ENCODE assay signal across 8 cellular contexts in genomic region chr19:45117167-45117594, GRCh38.
A peak's percentile ranks its signal among the peaks of the same experiment; 100 is the strongest.
DNase-seq lines count a peak whose midpoint lies in the region; ATAC-seq and TF ChIP-seq lines count a peak whose summit lies in the region.

No MANE protein-coding gene starts in this region.

- H4K20me1 ChIP-seq in OCI-LY3 (ENCODE audit: insufficient read depth, low read length): peaks cover 76% of the 10 kb centered on the region

- H3K4me1 ChIP-seq in OCI-LY3 (ENCODE audit: low read length): peaks cover 37% of the 10 kb centered on the region

- no peaks in the 10 kb centered on the region for H3K27me3 Mint-ChIP-seq in activated naive CD4-positive, alpha-beta T cell treated with anti-CD3 and anti-CD28 coated beads, Interleukin-2, amount 50 U/mL, for 24 hours

- no peaks in the 10 kb centered on the region for H3K9me3 ChIP-seq in OCI-LY3 (ENCODE audit: insufficient read depth, low read length)

- peaks cover 67% of the 10 kb centered on the region for H3K4me1 Mint-ChIP-seq in activated naive CD4-positive, alpha-beta T cell treated with anti-CD3 and anti-CD28 coated beads, Interleukin-2, amount 50 U/mL, for 24 hours

- H3K4me3 Mint-ChIP-seq in activated naive CD4-positive, alpha-beta T cell treated with anti-CD3 and anti-CD28 coated beads, Interleukin-2, amount 50 U/mL, for 24 hours: peak overlapping the region; percentile 70

- no peak for TF ChIP-seq CTCF in OCI-LY3 (IDR thresholded peaks at IDR 0.05; ENCODE audit: low read depth, low read length)

- peak; percentile 80 for DNase-seq in activated effector memory CD4-positive, alpha-beta T cell treated with anti-CD3 and anti-CD28 coated beads, Interleukin-2, amount 50 U/mL, for 16 hours
- DNase-seq in activated effector memory CD4-positive, alpha-beta T cell treated with Interleukin-2 at 50 U/mL for 16 hours: no peak
- DNase-seq in stimulated activated CD4-positive, alpha-beta T cell treated with anti-CD3 and anti-CD28 coated beads, Interleukin-1b, Interleukin-23, amount 100 ng/mL, for 48 hours: peak; percentile 77
- DNase-seq in T1000 (lab: John Stamatoyannopoulos, UW): no peak

- H2AFZ ChIP-seq in OCI-LY3 (ENCODE audit: low read depth, low read length): no peak overlapping the region

- H3K27me3 ChIP-seq in OCI-LY3 (ENCODE audit: low read depth, low read length): no peaks in the 10 kb centered on the region

- H3K4me3 ChIP-seq in OCI-LY3 (ENCODE audit: low read length): no peak overlapping the region

- no peak overlapping the region for H3K27ac ChIP-seq in OCI-LY3 (ENCODE audit: low read length)

- no peak for ATAC-seq in HG03460 (IDR thresholded peaks at IDR 0.05; ENCODE audit: unreplicated experiment)
- ATAC-seq in HG02973 (IDR thresholded peaks at IDR 0.05; ENCODE audit: unreplicated experiment): no peak

- no peaks in the 10 kb centered on the region for H3K9me3 Mint-ChIP-seq in activated naive CD4-positive, alpha-beta T cell treated with anti-CD3 and anti-CD28 coated beads, Interleukin-2, amount 50 U/mL, for 24 hours

- H3K79me2 ChIP-seq in OCI-LY3 (ENCODE audit: low read length): peaks cover 81% of the 10 kb centered on the region

- no peak overlapping the region for H3K9ac ChIP-seq in OCI-LY3 (ENCODE audit: low read length)

- H3K36me3 Mint-ChIP-seq in activated naive CD4-positive, alpha-beta T cell treated with anti-CD3 and anti-CD28 coated beads, Interleukin-2, amount 50 U/mL, for 24 hours: no peaks in the 10 kb centered on the region

- no peaks in the 10 kb centered on the region for H3K36me3 ChIP-seq in OCI-LY3 (replicated peaks; ENCODE audit: low read depth, low read length)

- peak overlapping the region; percentile 31; the same call in 1 of the 2 replicates for H3K4me2 ChIP-seq in OCI-LY3 (ENCODE audit: low read length)

- H3K27ac Mint-ChIP-seq in activated naive CD4-positive, alpha-beta T cell treated with anti-CD3 and anti-CD28 coated beads, Interleukin-2, amount 50 U/mL, for 24 hours: no peak overlapping the region

Comparison
In these comparisons a context has a peak if more than half of its experiments do, and no peak if none do; other contexts are left out.
1. DNase-seq: peak in activated effector memory CD4-positive, alpha-beta T cell treated with anti-CD3 and anti-CD28 coated beads, Interleukin-2, amount 50 U/mL, for 16 hours (single experiment) and stimulated activated CD4-positive, alpha-beta T cell treated with anti-CD3 and anti-CD28 coated beads, Interleukin-1b, Interleukin-23, amount 100 ng/mL, for 48 hours (single experiment); none in activated effector memory CD4-positive, alpha-beta T cell treated with Interleukin-2 at 50 U/mL for 16 hours (single experiment) and T1000 (single experiment).